Comparison of ENCODE assay signal across 15 cellular contexts in the genomic region with DNA sequence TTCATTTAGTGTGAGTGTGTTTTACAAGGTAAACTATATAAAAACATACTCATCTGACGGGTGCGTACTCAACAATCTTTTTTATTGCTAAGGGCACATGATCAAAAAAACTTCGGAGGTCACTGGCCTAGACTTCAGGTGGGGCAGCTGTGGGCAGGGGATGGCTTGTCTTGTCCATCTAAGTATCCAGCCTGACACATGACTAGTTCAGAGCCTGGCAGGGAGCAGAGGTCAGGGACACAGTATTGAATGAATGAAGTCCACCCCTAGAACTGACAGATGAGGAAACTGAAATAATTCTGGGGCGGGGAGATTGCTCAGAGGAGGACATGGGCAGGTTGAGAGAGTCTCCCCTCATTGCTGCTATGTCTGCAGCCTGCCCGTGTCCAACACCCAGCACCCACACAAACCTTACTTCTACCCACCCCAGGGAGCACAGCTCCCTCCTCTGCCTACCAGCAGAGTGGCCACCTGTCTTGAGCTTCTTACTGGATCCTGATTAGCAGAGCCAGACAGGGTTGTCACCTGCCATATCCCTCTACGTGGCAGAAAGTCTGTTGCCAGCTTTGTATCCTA. TPM values are rescaled to one million over a fixed set of nuclear protein-coding genes. Genes with fewer than 3 reads are reported as not detected.
DNase-seq lines count a peak whose midpoint lies in the region; ATAC-seq and TF ChIP-seq lines count a peak whose summit lies in the region.
"Had no signal": no experiment of that assay in that cellular context is flagged by ENCODE, and none has a peak within 500 bp of the region (broad histone marks: within the 10 kb centered on the region; RNA-seq: fewer than 3 reads in every experiment).

No MANE protein-coding gene starts in this region.

- no peak overlapping the region for H3K18ac ChIP-seq in IMR-90 (ENCODE audit: low read depth, low read length)
- H3K18ac ChIP-seq in mesenchymal stem cell (ENCODE audit: low read depth in 1 of 2, low read length in 2 of 2), result no peak overlapping the region

- H3K4ac ChIP-seq in IMR-90 (ENCODE audit: low read depth, low read length) (no peak overlapping the region), mesenchymal stem cell (ENCODE audit: low read depth in 1 of 2, low read length in 2 of 2) (no peak overlapping the region)

- H3K27ac ChIP-seq in BLaER1 (no peak overlapping the region), IMR-90 (ENCODE audit: insufficient read depth, low read length) (no peak overlapping the region), WERI-Rb-1 (no peak overlapping the region), mesenchymal stem cell (ENCODE audit: low read length, poor library complexity, severe bottlenecking) (no peak overlapping the region)
- H3K27ac ChIP-seq: HL-60 had no signal

- H3K9ac ChIP-seq in BLaER1 (no peak overlapping the region), IMR-90 (ENCODE audit: low read depth, low read length) (no peak overlapping the region), mesenchymal stem cell (ENCODE audit: low read length) (no peak overlapping the region)

- H2BK12ac ChIP-seq in mesenchymal stem cell (ENCODE audit: low read length in 2 of 2), result peak overlapping the region; percentile 25 to 83

- WGBS in IMR-90 (ENCODE audit: extremely low coverage in 2 of 2, insufficient read length in 1 of 2), 2 experiments, result no CpG with 5 or more reads among the region's 6 CpGs
- WGBS in mesenchymal stem cell, result 94% methylated on average over 6 of the region's 6 CpGs

- H3K14ac ChIP-seq in IMR-90 (replicated peaks; ENCODE audit: low read depth, low read length) (no peak overlapping the region), mesenchymal stem cell (ENCODE audit: low read length in 2 of 2) (no peak overlapping the region)

- H3K23ac ChIP-seq in IMR-90 (ENCODE audit: low read depth, low read length) (no peak overlapping the region), mesenchymal stem cell (ENCODE audit: low read length in 2 of 2) (no peak overlapping the region)

- H2AFZ ChIP-seq in IMR-90 (replicated peaks; ENCODE audit: low read length, poor library complexity), result no peak overlapping the region
- H2AFZ ChIP-seq in mesenchymal stem cell (ENCODE audit: low read depth, low read length), result no peak overlapping the region

- TF ChIP-seq POLR2A in IMR-90 (IDR thresholded peaks at IDR 0.05; ENCODE audit: low read depth, low read length), result no peak

- ATAC-seq in IMR-90 (ENCODE audit: low read depth) (no peak), HG03571 (IDR thresholded peaks at IDR 0.05; ENCODE audit: unreplicated experiment) (no peak), GM21717 (IDR thresholded peaks at IDR 0.05; ENCODE audit: unreplicated experiment) (no peak)

- no peak for DNase-seq in IMR-90
- DNase-seq in WERI-Rb-1, result no peak
- DNase-seq in mesenchymal stem cell, result no peak
- DNase-seq in medulla oblongata (ENCODE audit: extremely low spot score), result no peak
- no peak for DNase-seq in NCI-H446 treated with DMSO at 0.1 percent for 48 hours (lab: John Stamatoyannopoulos, UW)
- DNase-seq: KG1, NCI-H1105, NCI-H187, NCI-H446, NCI-H748 treated with DMSO at 0.1 percent for 48 hours, SHP77 treated with DMSO at 0.1 percent for 48 hours had no signal

- H3K9me3 ChIP-seq in BLaER1 (no peaks in the 10 kb centered on the region), IMR-90 (ENCODE audit: control insufficient read depth, insufficient read depth, low read length) (no peaks in the 10 kb centered on the region), WERI-Rb-1 (ENCODE audit: severe bottlenecking) (no peaks in the 10 kb centered on the region), mesenchymal stem cell (ENCODE audit: control insufficient read depth, low read length) (no peaks in the 10 kb centered on the region)

- H4K91ac ChIP-seq in IMR-90 (ENCODE audit: insufficient read depth, low read depth, low read length) (no peak overlapping the region), mesenchymal stem cell (ENCODE audit: low read length) (peak overlapping the region; percentile 52)

- peaks cover 0 to 9% of the 10 kb centered on the region in 2 experiments; a peak in 3 of 4 replicates for H3K79me1 ChIP-seq in IMR-90 (ENCODE audit: low read depth in 1 of 2, low read length in 2 of 2)
- no peaks in the 10 kb centered on the region for H3K79me1 ChIP-seq in mesenchymal stem cell (replicated peaks; ENCODE audit: low read length, poor library complexity, severe bottlenecking)

- H3K36me3 ChIP-seq in BLaER1 (no peaks in the 10 kb centered on the region), IMR-90 (ENCODE audit: control insufficient read depth, insufficient read depth, low read length) (no peaks in the 10 kb centered on the region), WERI-Rb-1 (no peaks in the 10 kb centered on the region), mesenchymal stem cell (ENCODE audit: control insufficient read depth in 1 of 2, insufficient read depth in 2 of 2, low read depth in 1 of 2, low read length in 2 of 2) (no peaks in the 10 kb centered on the region)

- peaks cover 10% of the 10 kb centered on the region for H3K9me1 ChIP-seq in IMR-90 (ENCODE audit: insufficient read depth, low read length)

- POLR2A ChIA-PET in IMR-90 (lab: Charles Lee; ENCODE audit: unreplicated experiment), result no interaction called here

- H2AK9ac ChIP-seq in IMR-90 (replicated peaks; ENCODE audit: low read depth, low read length, poor library complexity), result no peak overlapping the region

- H2BK15ac ChIP-seq in IMR-90 (ENCODE audit: low read depth, low read length), result peak overlapping the region; percentile 32; the same call in 1 of the 3 replicates
- no peak overlapping the region for H2BK15ac ChIP-seq in mesenchymal stem cell (ENCODE audit: low read depth, poor library complexity, severe bottlenecking)

- no TSS peak for BruUV-seq in IMR-90 (replicated peaks; lab: Mats Ljungman, UMichigan)

- H3K4me3 ChIP-seq in BLaER1, result no peak overlapping the region
- no peak overlapping the region for H3K4me3 ChIP-seq in IMR-90 (ENCODE audit: insufficient read depth, low read depth, low read length)
- H3K4me3 ChIP-seq in WERI-Rb-1 (ENCODE audit: low read depth, low read length), result no peak overlapping the region
- H3K4me3 ChIP-seq in mesenchymal stem cell (ENCODE audit: insufficient read depth in 1 of 2, low read depth in 1 of 2, low read length in 2 of 2), result no peak overlapping the region

- H3K4me2 ChIP-seq in BLaER1 (peak overlapping the region; percentile 93; the same call in 1 of the 2 replicates), IMR-90 (ENCODE audit: low read depth, low read length) (no peak overlapping the region), mesenchymal stem cell (ENCODE audit: low read length, poor library complexity, severe bottlenecking) (no peak overlapping the region)

- peaks cover 98% of the 10 kb centered on the region for H3K4me1 ChIP-seq in BLaER1
- H3K4me1 ChIP-seq in IMR-90 (ENCODE audit: control insufficient read depth, insufficient read depth, low read length), result peaks cover 20% of the 10 kb centered on the region
- peaks cover 26% of the 10 kb centered on the region for H3K4me1 ChIP-seq in mesenchymal stem cell (ENCODE audit: control insufficient read depth, insufficient read depth, low read depth, low read length)

- H4K5ac ChIP-seq in IMR-90 (ENCODE audit: low read depth, low read length), result no peak overlapping the region

- no peak overlapping the region for H2BK5ac ChIP-seq in IMR-90 (ENCODE audit: low read depth, low read length, poor library complexity, severe bottlenecking)
- no peak overlapping the region for H2BK5ac ChIP-seq in mesenchymal stem cell (ENCODE audit: low read depth, low read length, poor library complexity, severe bottlenecking)

- no peak overlapping the region for H3K56ac ChIP-seq in IMR-90 (ENCODE audit: extremely low read depth, insufficient read depth, low read length)

- intact Hi-C loops in IMR-90 (cut with micrococcal nuclease), result loop anchor here (2.0 kb wide), 1 partner anchor 126 kb away; no protein-coding TSS in a partner anchor

- H4K20me1 ChIP-seq in BLaER1, result no peaks in the 10 kb centered on the region
- H4K20me1 ChIP-seq in IMR-90 (ENCODE audit: insufficient read depth, low read length), result no peaks in the 10 kb centered on the region

- no peak overlapping the region for H2BK120ac ChIP-seq in IMR-90 (ENCODE audit: low read depth, low read length)
- no peak overlapping the region for H2BK120ac ChIP-seq in mesenchymal stem cell (ENCODE audit: low read depth, low read length)

- no peak for TF ChIP-seq RAD21 in IMR-90 (IDR thresholded peaks at IDR 0.05; ENCODE audit: low read length)

- no peak overlapping the region for H2BK20ac ChIP-seq in IMR-90 (ENCODE audit: low read depth, low read length)

- CTCF ChIA-PET in IMR-90 (lab: Yijun Ruan, JAX), result interaction anchor here (0.6 to 1.5 kb wide), 11 partner anchors 13 to 469 kb away, joined by 3 to 15 read pairs (median 4); partner anchors contain the start of gene VEGFA

- in situ Hi-C loops in IMR-90 (cut with MboI; ENCODE audit: low sequenced_read_pairs), result loop anchor here (10.0 kb wide), 1 partner anchor 474 kb away; no protein-coding TSS in a partner anchor

- dilution Hi-C loops in IMR-90 (cut with HindIII; ENCODE audit: low sequenced_read_pairs, unreplicated experiment), result no loop called here

- H2AK5ac ChIP-seq in IMR-90 (ENCODE audit: low read depth, low read length) (no peak overlapping the region; the same call in 1 of the 2 replicates), mesenchymal stem cell (ENCODE audit: low read length, severe bottlenecking) (no peak overlapping the region)

- H4K8ac ChIP-seq in IMR-90 (ENCODE audit: low read depth in 2 of 2, low read length in 2 of 2) (no peak overlapping the region), mesenchymal stem cell (ENCODE audit: low read length) (no peak overlapping the region)

- TF ChIP-seq CTCF in IMR-90 (conservative IDR thresholded peaks at IDR 0.05; ENCODE audit: low read depth, low read length) (no peak), WERI-Rb-1 (IDR thresholded peaks at IDR 0.05; ENCODE audit: low read depth, low read length) (0 out of 2 replicates have a peak, but pooled peaks have one; percentile 16)

- H3K27me3 ChIP-seq in BLaER1 (no peaks in the 10 kb centered on the region), IMR-90 (ENCODE audit: control insufficient read depth, insufficient read depth, low read length) (no peaks in the 10 kb centered on the region), WERI-Rb-1 (ENCODE audit: insufficient read depth, low read depth, severe bottlenecking) (no peaks in the 10 kb centered on the region), mesenchymal stem cell (ENCODE audit: control insufficient read depth in 1 of 2, insufficient read depth in 1 of 2, low read length in 2 of 2) (no peaks in the 10 kb centered on the region)

RNA-seq across cellular contexts. Expression of gene MRPL14, which starts 48.9 kb away (rescaled TPM):
- total RNA-seq in IMR-90 (2012; rRNA removed), result 43.7 and 52.8 TPM in 2 replicates
- polyA plus RNA-seq in IMR-90 (2012; rRNA removed), result 87.9 and 102 TPM in 2 replicates
- polyA plus RNA-seq in IMR-90 (2012; cell fraction: cytosol; rRNA removed), result 107 and 112 TPM in 2 replicates
- polyA plus RNA-seq in IMR-90 (2012; cell fraction: nucleus; rRNA removed; ENCODE audit: low replicate concordance), result 25.7 and 42.9 TPM in 2 replicates
- 59.8 TPM for polyA plus RNA-seq in mesenchymal stem cell (2013, experiment 1 of 2)
- polyA plus RNA-seq in mesenchymal stem cell (2013, experiment 2 of 2), result 63.5 TPM

RNA-seq across cellular contexts. Expression of gene TMEM63B, which starts 49.0 kb away (rescaled TPM):
- total RNA-seq in IMR-90 (2012; rRNA removed), result 12.2 and 12.8 TPM in 2 replicates
- polyA plus RNA-seq in IMR-90 (2012; rRNA removed), result 42.6 and 45.6 TPM in 2 replicates
- 18.6 and 55.2 TPM in 2 replicates for polyA plus RNA-seq in IMR-90 (2012; cell fraction: cytosol; rRNA removed)
- 129 TPM in 2 replicates for polyA plus RNA-seq in IMR-90 (2012; cell fraction: nucleus; rRNA removed; ENCODE audit: low replicate concordance)
- polyA plus RNA-seq in mesenchymal stem cell (2013, experiment 1 of 2), result 28.7 TPM
- 27.8 TPM for polyA plus RNA-seq in mesenchymal stem cell (2013, experiment 2 of 2)
